In the genomic region with DNA sequence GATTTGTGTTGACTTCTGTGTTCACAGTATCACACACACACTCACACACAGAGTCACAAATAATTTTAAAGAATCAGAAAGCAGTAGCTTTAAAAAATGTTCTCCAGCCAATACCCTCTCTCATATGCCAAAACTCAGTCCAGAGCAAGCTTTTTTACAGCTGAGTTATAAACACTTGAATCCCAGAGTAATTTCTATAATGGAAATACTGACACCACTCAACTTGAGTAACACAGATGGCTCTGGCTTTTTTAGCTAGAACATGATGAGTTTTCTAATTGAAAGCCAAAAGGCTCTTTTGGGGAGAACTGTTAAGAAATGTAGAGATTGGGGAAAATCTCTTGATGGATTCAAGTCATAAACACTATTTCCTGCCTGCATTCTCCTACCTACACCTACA, we compare ENCODE assay signal across 16 cellular contexts.
"Had no signal": no experiment of that assay in that cellular context is flagged by ENCODE, and none has a peak within 500 bp of the region (broad histone marks: within the 10 kb centered on the region; RNA-seq: fewer than 3 reads in every experiment).

No MANE protein-coding gene starts in this region.

- H3K27ac ChIP-seq: adrenal gland, left lung, upper lobe of right lung had no signal

- H3K36me3 ChIP-seq: adrenal gland, left lung, upper lobe of right lung had no signal

- DNase-seq: activated CD4-positive, alpha-beta T cell treated with anti-CD3 and anti-CD28 coated beads, Interleukin-2, amount 50 U/mL, for 48 hours; activated CD4-positive, CD25-positive, alpha-beta regulatory T cell treated with anti-CD3 and anti-CD28 coated beads, Interleukin-2, amount 50 U/mL, for 72 hours; activated gamma-delta T cell treated with Interleukin-2 at 50 U/mL for 16 hours; adrenal gland; erythroblast; hippocampal formation; kidney; left lung; mucosa of descending colon; natural killer cell; stimulated activated CD4-positive, alpha-beta T cell treated with anti-CD3 and anti-CD28 coated beads, Interleukin-15, amount 100 ng/mL, for 24 hours; stimulated activated CD4-positive, alpha-beta T cell treated with anti-CD3 and anti-CD28 coated beads, Interleukin-4, amount 100 ng/mL, for 24 hours; stimulated activated naive CD4-positive, alpha-beta T cell treated with Interleukin-2 at 50 U/mL for 16 hours; T-cell; T1000; upper lobe of right lung had no signal

- ATAC-seq: mucosa of descending colon, natural killer cell, T-cell had no signal

- H3K4me3 ChIP-seq: adrenal gland, left lung, mucosa of descending colon, upper lobe of right lung had no signal

- H3K9me3 ChIP-seq: adrenal gland, left lung, mucosa of descending colon, upper lobe of right lung had no signal

- H3K4me1 ChIP-seq: adrenal gland, upper lobe of right lung had no signal

- H3K27me3 ChIP-seq: left lung, upper lobe of right lung had no signal
